Comparison of ENCODE assay signal across 8 cellular contexts in the genomic region with DNA sequence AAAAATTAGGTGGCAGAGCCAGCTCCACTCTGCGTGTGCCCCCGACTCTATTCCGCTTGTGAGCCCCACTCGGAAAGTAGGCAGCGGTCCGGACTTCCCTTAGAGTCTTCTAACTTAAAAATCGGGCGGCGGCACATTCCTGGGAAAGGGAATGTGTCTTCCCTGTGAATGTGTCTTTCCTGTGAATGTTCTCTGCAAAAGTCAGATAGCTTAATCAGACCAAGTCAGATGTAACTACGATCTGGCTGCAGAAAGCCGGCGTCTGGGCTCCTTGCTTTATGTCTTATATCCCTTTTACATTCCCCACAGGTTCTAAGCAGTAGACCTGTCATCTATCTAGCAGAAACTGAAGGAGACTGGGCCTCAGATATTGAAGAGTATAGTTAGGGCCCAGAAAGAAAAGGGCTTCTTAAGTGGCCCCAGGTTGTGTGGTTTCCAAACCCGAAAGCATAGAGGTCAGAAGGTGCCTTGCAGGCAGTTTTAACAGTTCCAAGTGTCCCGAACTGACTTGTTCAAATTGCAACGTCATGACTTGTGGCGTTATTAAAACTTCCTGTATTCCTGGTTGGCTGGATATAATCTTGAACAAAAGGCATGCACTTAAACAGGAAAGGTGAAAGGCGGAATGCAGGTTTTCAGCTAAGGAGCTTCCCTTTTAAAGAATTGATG. TPM values are rescaled to one million over a fixed set of nuclear protein-coding genes. Genes with fewer than 3 reads are reported as not detected.
DNase-seq lines count a peak whose midpoint lies in the region; ATAC-seq and TF ChIP-seq lines count a peak whose summit lies in the region.

No MANE protein-coding gene starts in this region.

- TF ChIP-seq CTCF in Panc1 (IDR thresholded peaks at IDR 0.05): no peak
- no peak for TF ChIP-seq CTCF in kidney epithelial cell (IDR thresholded peaks at IDR 0.05; ENCODE audit: insufficient read depth, low read length, poor library complexity, severe bottlenecking)

- no TSS peak for BruUV-seq in Panc1 (replicated peaks; lab: Mats Ljungman, UMichigan)

- POLR2A ChIA-PET in Panc1 (lab: Charles Lee): no interaction called here

- peak; percentile 4 for DNase-seq in activated naive CD4-positive, alpha-beta T cell treated with Interleukin-2 at 50 U/mL for 16 hours
- DNase-seq in activated naive CD4-positive, alpha-beta T cell treated with anti-CD3 and anti-CD28 coated beads, Interleukin-2, amount 50 U/mL, for 16 hours: no peak
- DNase-seq in Panc1 (ENCODE audit: low read depth, low spot score) (peak; percentile 36), caudate nucleus (lab: John Stamatoyannopoulos, UW) (peak in 11 of 61 donors; percentile 39 to 74 (median 57)), kidney epithelial cell (ENCODE audit: low read depth) (no peak), NCI-H2196 treated with DMSO at 0.1 percent for 48 hours (lab: John Stamatoyannopoulos, UW; ENCODE audit: unreplicated experiment) (no peak)
- DNase-seq in stimulated activated effector memory CD8-positive, alpha-beta T cell treated with anti-CD3 and anti-CD28 coated beads, Interleukin-12 subunit alpha, Interleukin-12 subunit beta, amount 100 ng/mL, for 72 hours (ENCODE audit: low spot score in 2 of 2): peak in 1 of 2 donors; percentile 51

- in situ Hi-C loops in Panc1 (cut with HindIII; ENCODE audit: low pct_unique_long_range_greater_than_20kb, low sequenced_read_pairs): no loop called here

- peaks cover 39% of the 10 kb centered on the region for H3K4me1 Mint-ChIP-seq in stimulated activated effector memory CD8-positive, alpha-beta T cell treated with anti-CD3 and anti-CD28 coated beads, Interleukin-12 subunit alpha, Interleukin-12 subunit beta, amount 100 ng/mL, for 72 hours

- H3K27ac ChIP-seq in Panc1 (ENCODE audit: low read length): peak overlapping the region; percentile 79
- H3K27ac ChIP-seq in caudate nucleus (ENCODE audit: low read depth, low read length): peak overlapping the region; percentile 98

- H3K4me3 Mint-ChIP-seq in stimulated activated effector memory CD8-positive, alpha-beta T cell treated with anti-CD3 and anti-CD28 coated beads, Interleukin-12 subunit alpha, Interleukin-12 subunit beta, amount 100 ng/mL, for 72 hours: peak overlapping the region; percentile 86

- H3K4me1 ChIP-seq in Panc1 (ENCODE audit: control insufficient read depth, insufficient read depth, low read length): peaks cover 6% of the 10 kb centered on the region

- H3K27me3 ChIP-seq in Panc1 (ENCODE audit: control insufficient read depth, insufficient read depth, low read length) (no peaks in the 10 kb centered on the region), kidney epithelial cell (ENCODE audit: control insufficient read depth, insufficient read depth, low read length) (no peaks in the 10 kb centered on the region)

- H3K36me3 ChIP-seq in Panc1 (ENCODE audit: control insufficient read depth, insufficient read depth, low read length) (peaks cover 2% of the 10 kb centered on the region; the same call in 1 of the 2 replicates), kidney epithelial cell (ENCODE audit: control insufficient read depth, insufficient read depth, low read length) (no peaks in the 10 kb centered on the region)

- CTCF ChIA-PET in Panc1 (lab: Charles Lee): no interaction called here

- H3K4me3 ChIP-seq in Panc1 (ENCODE audit: low read depth in 2 of 2, low read length in 2 of 2): peak overlapping the region; percentile 81 to 86
- peak overlapping the region; percentile 76 for H3K4me3 ChIP-seq in kidney epithelial cell (ENCODE audit: low read depth, low read length)

- intact Hi-C loops in Panc1 (cut with micrococcal nuclease; ENCODE audit: unreplicated experiment): loop anchor here (10.0 kb wide), 1 partner anchor 317 kb away; a partner anchor contains a TSS

- H3K36me3 Mint-ChIP-seq in stimulated activated effector memory CD8-positive, alpha-beta T cell treated with anti-CD3 and anti-CD28 coated beads, Interleukin-12 subunit alpha, Interleukin-12 subunit beta, amount 100 ng/mL, for 72 hours: peaks cover 41% of the 10 kb centered on the region

- H3K27ac Mint-ChIP-seq in stimulated activated effector memory CD8-positive, alpha-beta T cell treated with anti-CD3 and anti-CD28 coated beads, Interleukin-12 subunit alpha, Interleukin-12 subunit beta, amount 100 ng/mL, for 72 hours: peak overlapping the region; percentile 96

- ATAC-seq in HG02884 (IDR thresholded peaks at IDR 0.05; ENCODE audit: unreplicated experiment) (peak; percentile 23), Panc1 (peak; percentile 57)
- peak; percentile 29 for ATAC-seq in stimulated activated effector memory CD8-positive, alpha-beta T cell treated with anti-CD3 and anti-CD28 coated beads, Interleukin-12 subunit alpha, Interleukin-12 subunit beta, amount 100 ng/mL, for 72 hours

- no peaks in the 10 kb centered on the region for H3K9me3 ChIP-seq in Panc1 (ENCODE audit: control insufficient read depth, insufficient read depth, low read depth, low read length)

- H3K9me3 Mint-ChIP-seq in stimulated activated effector memory CD8-positive, alpha-beta T cell treated with anti-CD3 and anti-CD28 coated beads, Interleukin-12 subunit alpha, Interleukin-12 subunit beta, amount 100 ng/mL, for 72 hours: no peaks in the 10 kb centered on the region

RNA-seq across cellular contexts. Expression of a gene that starts 0.6 kb away (rescaled TPM):
- total RNA-seq in Panc1 (2021; ENCODE audit: unreplicated experiment) (29.5 TPM), kidney epithelial cell (39.8 and 47.8 TPM in 2 replicates)
- 19.1 TPM for polyA plus RNA-seq in Panc1 (2012; ENCODE audit: insufficient read length)

RNA-seq across cellular contexts. Expression of a gene that starts 0.9 kb away (rescaled TPM):
- total RNA-seq in Panc1 (2021; ENCODE audit: unreplicated experiment): 26.5 TPM
- 17.7 TPM for polyA plus RNA-seq in Panc1 (2012; ENCODE audit: insufficient read length)
- total RNA-seq in kidney epithelial cell: 41.1 and 52.6 TPM in 2 replicates

Comparison
In these comparisons a context has a peak if more than half of its experiments do, and no peak if none do; other contexts are left out.
1. DNase-seq: peak in activated naive CD4-positive, alpha-beta T cell treated with Interleukin-2 at 50 U/mL for 16 hours (single experiment) and Panc1 (single experiment); none in activated naive CD4-positive, alpha-beta T cell treated with anti-CD3 and anti-CD28 coated beads, Interleukin-2, amount 50 U/mL, for 16 hours (single experiment), kidney epithelial cell (single experiment) and NCI-H2196 treated with DMSO at 0.1 percent for 48 hours (single experiment).
2. Peak in every context shown above with its lines, with median percentiles within 50 percentile points of each other: ATAC-seq.